ENCODE assay signal across 8 cellular contexts in the genomic region with DNA sequence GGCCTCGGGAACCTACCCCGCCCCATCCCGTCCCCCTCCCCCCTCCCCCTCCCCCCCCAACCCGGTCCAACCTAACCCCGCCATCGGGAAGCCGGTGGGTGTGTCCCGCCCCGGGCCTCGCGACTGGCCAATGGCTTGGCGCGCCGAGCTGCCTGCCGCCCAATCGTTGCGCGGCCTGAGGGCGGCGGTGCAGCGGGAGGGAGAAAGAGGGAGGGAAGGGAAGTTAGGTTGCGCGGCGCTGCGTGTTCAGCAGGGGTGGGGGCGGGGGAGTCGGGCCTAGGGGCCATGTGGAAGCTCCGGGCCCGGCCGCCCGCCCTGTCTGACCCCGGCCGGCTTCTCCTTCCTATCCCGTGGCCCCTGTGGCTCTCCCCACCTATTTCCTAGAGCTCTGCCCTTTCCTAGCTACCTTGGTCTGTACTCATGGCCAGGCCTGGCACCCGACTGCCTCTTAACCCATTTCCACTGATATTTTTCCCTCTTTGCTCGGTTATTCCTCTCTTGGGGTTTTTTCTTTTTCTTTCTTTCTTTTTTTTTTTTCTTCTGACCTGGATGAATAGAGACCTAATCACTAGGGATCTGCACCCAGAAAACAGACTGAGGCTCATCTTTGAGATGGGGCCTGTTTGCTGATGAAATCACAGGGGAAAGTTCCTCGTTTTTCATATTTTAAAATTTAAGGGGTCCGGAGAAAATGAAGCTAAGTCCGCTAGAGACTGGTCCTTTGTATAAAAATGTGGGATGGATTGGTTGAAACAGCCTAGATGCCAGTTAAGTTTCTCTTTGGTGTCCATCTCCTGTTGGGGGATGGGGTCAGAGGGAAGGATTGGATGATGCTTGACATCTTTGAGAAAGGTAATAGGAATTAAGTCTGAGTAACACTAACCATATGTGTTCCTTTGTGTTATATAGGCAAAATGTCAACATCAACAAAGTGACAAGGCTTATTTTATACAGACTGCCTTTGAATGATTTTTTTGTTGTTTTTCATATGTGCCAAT. TPM values are rescaled to one million over a fixed set of nuclear protein-coding genes. Genes with fewer than 3 reads are reported as not detected.
DNase-seq lines count a peak whose midpoint lies in the region; ATAC-seq and TF ChIP-seq lines count a peak whose summit lies in the region.

No MANE protein-coding gene starts in this region.

- H3K9me2 ChIP-seq in hepatocyte (replicated peaks; ENCODE audit: insufficient read depth) = no peaks in the 10 kb centered on the region

- WGBS in hepatocyte (ENCODE audit: low lambda C conversion rate, missing lambda C conversion rate) = 4% methylated on average over 13 of the region's 39 CpGs

- peaks cover 19% of the 10 kb centered on the region for H3K4me1 ChIP-seq in hepatocyte (ENCODE audit: insufficient read depth)
- H3K4me1 ChIP-seq in rectal smooth muscle tissue (ENCODE audit: control insufficient read depth, insufficient read depth, low read length) = peaks cover 9% of the 10 kb centered on the region
- peaks cover 49% of the 10 kb centered on the region for H3K4me1 ChIP-seq in vagina

- no peak for TF ChIP-seq POLR2A in vagina (IDR thresholded peaks at IDR 0.05)

- no peaks in the 10 kb centered on the region for H3K9me3 ChIP-seq in hepatocyte (ENCODE audit: low read depth)
- no peaks in the 10 kb centered on the region for H3K9me3 ChIP-seq in vagina

- peak overlapping the region; percentile 30 for H3K9ac ChIP-seq in rectal smooth muscle tissue (ENCODE audit: low read length)

- peak; percentile 58 for ATAC-seq in HG02885 (IDR thresholded peaks at IDR 0.05; ENCODE audit: poor library complexity, unreplicated experiment)

- H3K4me3 ChIP-seq in astrocyte of the cerebellum (ENCODE audit: low read depth, low read length) = peak overlapping the region; percentile 71
- H3K4me3 ChIP-seq in hepatocyte = peak overlapping the region; percentile 45
- peak overlapping the region; percentile 83 for H3K4me3 ChIP-seq in rectal smooth muscle tissue (ENCODE audit: low read length)
- peak overlapping the region; percentile 85 to 98 for H3K4me3 ChIP-seq in vagina

- intact Hi-C loops in vagina (cut with DNase I) = no loop called here

- H3K36me3 ChIP-seq in hepatocyte (replicated peaks; ENCODE audit: insufficient read depth, low read depth) (peaks cover 5% of the 10 kb centered on the region), rectal smooth muscle tissue (ENCODE audit: control insufficient read depth, insufficient read depth, low read length) (peaks cover 20% of the 10 kb centered on the region), vagina (peaks cover 0 to 42% of the 10 kb centered on the region in 2 donors)

- in situ Hi-C loops in GM13976 (cut with MboI; ENCODE audit: low sequenced_read_pairs, unreplicated experiment) = no loop called here
- in situ Hi-C loops in astrocyte of the cerebellum (cut with HindIII; ENCODE audit: low sequenced_read_pairs) = no loop called here

- no peak overlapping the region for H2AFZ ChIP-seq in hepatocyte

- peak overlapping the region; percentile 86 for H3K27ac ChIP-seq in hepatocyte
- peak overlapping the region; percentile 89 for H3K27ac ChIP-seq in rectal smooth muscle tissue (ENCODE audit: low read depth, low read length)
- peak overlapping the region; percentile 94 for H3K27ac ChIP-seq in vagina

- TF ChIP-seq CTCF in GM13976 (IDR thresholded peaks at IDR 0.05; ENCODE audit: borderline replicate concordance, control extremely low read depth, extremely low read depth, insufficient read depth, missing control alignments) (no peak), astrocyte of the cerebellum (IDR thresholded peaks at IDR 0.05; ENCODE audit: low read depth, low read length, missing control alignments) (no peak), hepatocyte (IDR thresholded peaks at IDR 0.05; ENCODE audit: poor library complexity) (no peak), vagina (IDR thresholded peaks at IDR 0.05) (no peak)

- H3K79me2 ChIP-seq in hepatocyte = peaks cover 55% of the 10 kb centered on the region

- H3K27me3 ChIP-seq in hepatocyte (no peaks in the 10 kb centered on the region), rectal smooth muscle tissue (ENCODE audit: control insufficient read depth, insufficient read depth, low read length) (no peaks in the 10 kb centered on the region), vagina (no peaks in the 10 kb centered on the region)

- H4K20me1 ChIP-seq in hepatocyte (ENCODE audit: insufficient read depth, poor library complexity, severe bottlenecking) = peaks cover 29% of the 10 kb centered on the region

- H3K4me2 ChIP-seq in hepatocyte = peak overlapping the region; percentile 84

- peak; percentile 94 for DNase-seq in GM13976 (ENCODE audit: low spot score)
- peak; percentile 73 for DNase-seq in NCI-H187 treated with DMSO at 0.1 percent for 48 hours (lab: John Stamatoyannopoulos, UW)
- DNase-seq in T-helper 22 cell (ENCODE audit: low read depth) = peak; percentile 84
- peak; percentile 84 for DNase-seq in astrocyte of the cerebellum (ENCODE audit: low read depth)
- peak; percentile 98 for DNase-seq in hepatocyte (ENCODE audit: low spot score)
- DNase-seq in vagina (ENCODE audit: extremely low spot score in 2 of 2) = peak; percentile 97

RNA-seq across cellular contexts. Expression of a gene that starts 1.1 kb away (rescaled TPM):
- total RNA-seq in hepatocyte (174 and 194 TPM in 2 replicates), vagina (157 TPM)
- 56.8 and 59.5 TPM in 2 replicates for polyA plus RNA-seq in hepatocyte

RNA-seq across cellular contexts. Expression of a gene that starts 43.1 kb away (rescaled TPM):
- total RNA-seq in hepatocyte (15.5 and 17.8 TPM in 2 replicates), vagina (13.8 TPM)
- 5.6 and 7.5 TPM in 2 replicates for polyA plus RNA-seq in hepatocyte

Comparison
In these comparisons a context has a peak if more than half of its experiments do, and no peak if none do; other contexts are left out.
1. Peak in every context shown above with its lines: DNase-seq, ATAC-seq, H3K4me3 ChIP-seq and H3K27ac ChIP-seq.